Comparison of ENCODE assay signal across 1 cellular context in genomic region chr17:39670746-39671145, GRCh38.
TF ChIP-seq lines count a peak whose summit lies in the region.

No MANE protein-coding gene starts in this region.

TF ChIP-seq in HepG2, 621 proteins besides CTCF, POLR2A, EP300 and RAD21:
- TF ChIP-seq ZNF335 (CRISPR knock-in tag; IDR thresholded peaks at IDR 0.05), result no peak
- TF ChIP-seq SP5 (CRISPR knock-in tag; IDR thresholded peaks at IDR 0.05; ENCODE audit: borderline replicate concordance, low read depth), result no peak
- TF ChIP-seq, protein P1, sequence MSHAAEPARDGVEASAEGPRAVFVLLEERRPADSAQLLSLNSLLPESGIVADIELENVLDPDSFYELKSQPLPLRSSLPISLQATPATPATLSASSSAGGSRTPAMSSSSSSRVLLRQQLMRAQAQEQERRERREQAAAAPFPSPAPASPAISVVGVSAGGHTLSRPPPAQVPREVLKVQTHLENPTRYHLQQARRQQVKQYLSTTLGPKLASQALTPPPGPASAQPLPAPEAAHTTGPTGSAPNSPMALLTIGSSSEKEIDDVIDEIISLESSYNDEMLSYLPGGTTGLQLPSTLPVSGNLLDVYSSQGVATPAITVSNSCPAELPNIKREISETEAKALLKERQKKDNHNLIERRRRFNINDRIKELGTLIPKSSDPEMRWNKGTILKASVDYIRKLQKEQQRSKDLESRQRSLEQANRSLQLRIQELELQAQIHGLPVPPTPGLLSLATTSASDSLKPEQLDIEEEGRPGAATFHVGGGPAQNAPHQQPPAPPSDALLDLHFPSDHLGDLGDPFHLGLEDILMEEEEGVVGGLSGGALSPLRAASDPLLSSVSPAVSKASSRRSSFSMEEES (CRISPR knock-in tag; IDR thresholded peaks at IDR 0.05), result peak; percentile 14; the same call in 1 of the 2 replicates
- TF ChIP-seq ZNF12 (CRISPR knock-in tag; IDR thresholded peaks at IDR 0.05), result no peak
